Comparison of ENCODE assay signal across 21 cellular contexts in genomic region chr12:50105913-50106450, GRCh38. TPM values are rescaled to one million over a fixed set of nuclear protein-coding genes. Genes with fewer than 3 reads are reported as not detected.
A peak's percentile ranks its signal among the peaks of the same experiment; 100 is the strongest.
DNase-seq lines count a peak whose midpoint lies in the region; ATAC-seq, FAIRE-seq and TF ChIP-seq lines count a peak whose summit lies in the region.
"Had no signal": no experiment of that assay in that cellular context is flagged by ENCODE, and none has a peak within 500 bp of the region (broad histone marks: within the 10 kb centered on the region; RNA-seq: fewer than 3 reads in every experiment).

No MANE protein-coding gene starts in this region.

- WGBS in HepG2 (ENCODE audit: low lambda C conversion rate) = 95% methylated on average over 12 of the region's 12 CpGs
- WGBS in right lobe of liver (ENCODE audit: insufficient coverage, low coverage, low lambda C conversion rate, missing lambda C conversion rate) = 100% methylated on average over 1 of the region's 12 CpGs
- WGBS in sigmoid colon, 2 donors = 96% methylated on average over 12 of the region's 12 CpGs

- intact Hi-C loops in HepG2 (cut with micrococcal nuclease; ENCODE audit: unreplicated experiment) (no loop called here), right lobe of liver (cut with DNase I) (no loop called here), kidney (cut with DNase I) (no loop called here), sigmoid colon (cut with DNase I) (no loop called here), left colon (cut with DNase I, micrococcal nuclease) (no loop called here)

- H3K4me2 ChIP-seq in HepG2 (ENCODE audit: low read depth, low read length) = no peak overlapping the region
- H3K4me2 ChIP-seq: BLaER1, PC-9 had no signal

- TF ChIP-seq CTCF in HepG2 (CRISPR knock-in tag; IDR thresholded peaks at IDR 0.05) = no peak
- no peak for TF ChIP-seq CTCF in right lobe of liver (IDR thresholded peaks at IDR 0.05)
- TF ChIP-seq CTCF in kidney (IDR thresholded peaks at IDR 0.05; ENCODE audit: borderline replicate concordance, extremely low read depth, insufficient read depth) = no peak
- no peak for TF ChIP-seq CTCF in sigmoid colon (IDR thresholded peaks at IDR 0.05)

- DNase-seq in HepG2 (ENCODE audit: low spot score) (no peak), right lobe of liver (no peak), kidney (no peak), sigmoid colon (peak; percentile 27), left colon (no peak), NCI-H1436 treated with DMSO at 0.1 percent for 48 hours (lab: John Stamatoyannopoulos, UW) (no peak)
- no peak for DNase-seq in activated effector memory CD4-positive, alpha-beta T cell treated with anti-CD3 and anti-CD28 coated beads, Interleukin-2, amount 50 U/mL, for 16 hours
- DNase-seq: 8988T; CD8-positive, alpha-beta memory T cell; DMS79 treated with DMSO at 0.1 percent for 48 hours; HCEC 1CT; NCI-H1417; NCI-H2029 treated with DMSO at 0.1 percent for 48 hours; NCI-H2171 treated with DMSO at 0.1 percent for 48 hours; NCI-H774; PC-9 had no signal

- no peak for TF ChIP-seq RAD21 in HepG2 (CRISPR knock-in tag; IDR thresholded peaks at IDR 0.05)

- H3K27me3 ChIP-seq in HepG2 (ENCODE audit: control insufficient read depth in 1 of 2, insufficient read depth in 2 of 2, low read length in 2 of 2) = no peaks in the 10 kb centered on the region
- no peaks in the 10 kb centered on the region for H3K27me3 ChIP-seq in right lobe of liver
- H3K27me3 ChIP-seq in sigmoid colon = no peaks in the 10 kb centered on the region
- H3K27me3 ChIP-seq: BLaER1 had no signal

- TF ChIP-seq EP300 in HepG2 (IDR thresholded peaks at IDR 0.05; ENCODE audit: low read depth in 2 of 2, low read length in 2 of 2) (no peak), HepG2 (CRISPR knock-in tag; IDR thresholded peaks at IDR 0.05; ENCODE audit: borderline replicate concordance) (no peak), sigmoid colon (IDR thresholded peaks at IDR 0.05) (no peak)

- H3K79me2 ChIP-seq in HepG2 (ENCODE audit: insufficient read depth, low read length) = no peaks in the 10 kb centered on the region

- in situ Hi-C loops in HepG2 (cut with HindIII; ENCODE audit: extremely low pct_ligation_motif_present, low pct_unique_long_range_greater_than_20kb) = no loop called here

- H4K20me1 ChIP-seq in HepG2 (ENCODE audit: insufficient read depth, low read length) = no peaks in the 10 kb centered on the region
- H4K20me1 ChIP-seq: BLaER1 had no signal

- H3K4me3 ChIP-seq in HepG2 (replicated peaks in 1 of 3; ENCODE audit: insufficient read depth in 1 of 3, low read depth in 2 of 3, low read length in 3 of 3) (no peak overlapping the region), right lobe of liver (no peak overlapping the region), kidney (ENCODE audit: low read length in 2 of 2) (peak overlapping the region; percentile 59 to 71), sigmoid colon (no peak overlapping the region)
- H3K4me3 ChIP-seq: BLaER1, PC-9 had no signal

- H3K9me3 ChIP-seq in HepG2 (ENCODE audit: low read length) (no peaks in the 10 kb centered on the region), right lobe of liver (no peaks in the 10 kb centered on the region), kidney (ENCODE audit: control insufficient read depth in 1 of 2, low read length in 2 of 2) (no peaks in the 10 kb centered on the region), sigmoid colon (no peaks in the 10 kb centered on the region)
- H3K9me3 ChIP-seq: BLaER1 had no signal

- H3K27ac ChIP-seq in HepG2 (ENCODE audit: extremely low read length, insufficient read depth, low read length) = peak overlapping the region; percentile 73
- peak overlapping the region in 1 of 3 donors; percentile 45 for H3K27ac ChIP-seq in right lobe of liver
- H3K27ac ChIP-seq in kidney (ENCODE audit: low read depth in 2 of 2, low read length in 2 of 2) = peak overlapping the region in 1 of 2 donors; percentile 77
- H3K27ac ChIP-seq in sigmoid colon = no peak overlapping the region
- H3K27ac ChIP-seq: BLaER1, HL-60, PC-9 had no signal

- BruUV-seq in HepG2 (replicated peaks; lab: Mats Ljungman, UMichigan) = no TSS peak

- FAIRE-seq in HepG2 (lab: Jason Lieb, UNC) (no peak), kidney (lab: Jason Lieb, UNC) (no peak)
- FAIRE-seq: HTR-8/SVneo had no signal

- no peaks in the 10 kb centered on the region for H3K36me3 ChIP-seq in HepG2 (replicated peaks in 1 of 2; ENCODE audit: control insufficient read depth in 1 of 2, insufficient read depth in 2 of 2, low read length in 2 of 2)
- H3K36me3 ChIP-seq in right lobe of liver = peaks cover 0 to 10% (median 4%) of the 10 kb centered on the region in 4 donors
- H3K36me3 ChIP-seq in kidney (ENCODE audit: control insufficient read depth in 1 of 2, insufficient read depth in 2 of 2, low read length in 2 of 2) = peaks cover 0 to 6% of the 10 kb centered on the region in 2 donors
- no peaks in the 10 kb centered on the region for H3K36me3 ChIP-seq in sigmoid colon

- POLR2A ChIA-PET in HepG2 (lab: Yijun Ruan, JAX) = interaction anchor here (3.6 kb wide), 1 partner anchor 23 kb away, joined by 35 read pairs; no protein-coding TSS in a partner anchor

- ATAC-seq in HepG2 = no peak
- no peak for ATAC-seq in right lobe of liver
- no peak for ATAC-seq in HG02798 (IDR thresholded peaks at IDR 0.05; ENCODE audit: poor library complexity, unreplicated experiment)
- no peak for ATAC-seq in left colon

- CTCF ChIA-PET in HepG2 (lab: Yijun Ruan, JAX; ENCODE audit: low intra/inter-chr PET ratio, low total read pairs) = no interaction called here

- no peak overlapping the region for H3K9ac ChIP-seq in HepG2 (ENCODE audit: insufficient read depth, low read depth, low read length)
- H3K9ac ChIP-seq in kidney (ENCODE audit: low read length in 2 of 2) = no peak overlapping the region
- H3K9ac ChIP-seq: BLaER1 had no signal

- no peak overlapping the region for H2AFZ ChIP-seq in HepG2 (ENCODE audit: low read length)
- H2AFZ ChIP-seq: PC-9 had no signal

- peaks cover 90% of the 10 kb centered on the region for H3K4me1 ChIP-seq in HepG2 (ENCODE audit: insufficient read depth, low read length)
- H3K4me1 ChIP-seq in right lobe of liver = peaks cover 0 to 73% (median 28%) of the 10 kb centered on the region in 4 donors
- H3K4me1 ChIP-seq in kidney (ENCODE audit: control insufficient read depth in 1 of 2, insufficient read depth in 1 of 2, low read depth in 1 of 2, low read length in 2 of 2) = peaks cover 33 to 36% of the 10 kb centered on the region in 2 donors
- H3K4me1 ChIP-seq in sigmoid colon = peaks cover 0 to 31% (median 19%) of the 10 kb centered on the region in 4 donors

- TF ChIP-seq POLR2A in HepG2 (IDR thresholded peaks at IDR 0.05; ENCODE audit: insufficient read depth in 1 of 2, low read depth in 2 of 2, low read length in 2 of 2) = no peak
- no peak for TF ChIP-seq POLR2A in right lobe of liver (IDR thresholded peaks at IDR 0.05)
- TF ChIP-seq POLR2A in sigmoid colon (IDR thresholded peaks at IDR 0.05) = no peak

RNA-seq across cellular contexts. Expression of gene GPD1, which starts 2.2 kb away (rescaled TPM):
- total RNA-seq in HepG2 (2016; rRNA removed; fragmentation: Illumina TruSeq; extraction: Trizol) (30.6 and 38.1 TPM in 2 replicates), right lobe of liver (100 to 1,000 TPM in 3 of 6 experiments, 10 to 100 TPM in 3; 43.6 to 210 (median 110) TPM), kidney (15.1 TPM), sigmoid colon (10 to 100 TPM in 1 of 4 donors, 1 to 10 TPM in 1, under 1 TPM in 2; 0.55 to 59.6 (median 1.5) TPM), left colon (1 to 10 TPM; 1.8 to 4.3 TPM)
- total RNA-seq in HepG2 (2016; cell fraction: cytosol; rRNA removed; fragmentation: Illumina TruSeq; extraction: Trizol; ENCODE audit: low read depth) = 5.3 and 5.6 TPM in 2 replicates
- total RNA-seq in HepG2 (2016; cell fraction: insoluble cytoplasmic fraction; rRNA removed; fragmentation: Illumina TruSeq; extraction: Trizol) = 31.5 and 38.6 TPM in 2 replicates
- total RNA-seq in HepG2 (2016; cell fraction: membrane; rRNA removed; fragmentation: Illumina TruSeq; extraction: Trizol) = 8.7 and 10.6 TPM in 2 replicates
- 10.8 and 11.2 TPM in 2 replicates for total RNA-seq in HepG2 (2016; cell fraction: nucleus; rRNA removed; fragmentation: Illumina TruSeq; extraction: Trizol)
- polyA plus RNA-seq in HepG2 (2011; rRNA removed) (3.7 and 7.2 TPM in 2 replicates), kidney (ENCODE audit: insufficient read depth, low read depth, low replicate concordance) (139 TPM), sigmoid colon (10 to 100 TPM in 1 of 3 donors, 1 to 10 TPM in 2; 3.0 to 19.8 (median 3.6) TPM)
- 6.2 and 10.3 TPM in 2 replicates for polyA plus RNA-seq in HepG2 (2011; cell fraction: cytosol; rRNA removed)
- polyA plus RNA-seq in HepG2 (2011; cell fraction: nucleus; rRNA removed) = 4.8 and 7.4 TPM in 2 replicates
- 14.9 and 15.6 TPM in 2 replicates for polyA plus RNA-seq in HepG2 (2012)
- 4.0 and 4.8 TPM in 2 replicates for polyA plus RNA-seq in HepG2 (2016; cell fraction: cytosol; fragmentation: Illumina TruSeq; extraction: Trizol; ENCODE audit: low read depth)
- 25.5 and 29.7 TPM in 2 replicates for polyA plus RNA-seq in HepG2 (2016; cell fraction: insoluble cytoplasmic fraction; fragmentation: Illumina TruSeq; extraction: Trizol; ENCODE audit: low read depth)
- 6.4 and 7.3 TPM in 2 replicates for polyA plus RNA-seq in HepG2 (2016; cell fraction: membrane; fragmentation: Illumina TruSeq; extraction: Trizol; ENCODE audit: low read depth)
- polyA plus RNA-seq in HepG2 (2016; cell fraction: nucleus; fragmentation: Illumina TruSeq; extraction: Trizol; ENCODE audit: insufficient read depth, low read depth) = 14.8 and 19.3 TPM in 2 replicates
- polyA minus RNA-seq in HepG2 (2011; rRNA and poly(A)+ RNA removed; ENCODE audit: low replicate concordance) = 2.2 and 5.6 TPM in 2 replicates
- 2.0 and 3.5 TPM in 2 replicates for polyA minus RNA-seq in HepG2 (2011; cell fraction: cytosol; rRNA and poly(A)+ RNA removed)
- polyA minus RNA-seq in HepG2 (2011; cell fraction: nucleus; rRNA and poly(A)+ RNA removed) = 5.7 and 8.7 TPM in 2 replicates
- total RNA-seq: G401 had no signal
- polyA plus RNA-seq: CD8-positive, alpha-beta memory T cell had no signal

RNA-seq across cellular contexts. Expression of gene COX14, which starts 6.1 kb away (rescaled TPM):
- total RNA-seq in HepG2 (2016; rRNA removed; fragmentation: Illumina TruSeq; extraction: Trizol) (71.6 and 82.0 TPM in 2 replicates), right lobe of liver (10 to 100 TPM; 37.7 to 67.5 (median 50.6) TPM), kidney (68.2 TPM), sigmoid colon (100 to 1,000 TPM in 1 of 4 donors, 10 to 100 TPM in 3; 87.8 to 179 (median 93.8) TPM), left colon (10 to 100 TPM; 90.1 to 91.3 TPM)
- 62.2 and 107 TPM in 2 replicates for total RNA-seq in HepG2 (2016; cell fraction: cytosol; rRNA removed; fragmentation: Illumina TruSeq; extraction: Trizol; ENCODE audit: low read depth)
- total RNA-seq in HepG2 (2016; cell fraction: insoluble cytoplasmic fraction; rRNA removed; fragmentation: Illumina TruSeq; extraction: Trizol) = 70.2 and 88.8 TPM in 2 replicates
- 84.4 and 106 TPM in 2 replicates for total RNA-seq in HepG2 (2016; cell fraction: membrane; rRNA removed; fragmentation: Illumina TruSeq; extraction: Trizol)
- 18.4 and 19.5 TPM in 2 replicates for total RNA-seq in HepG2 (2016; cell fraction: nucleus; rRNA removed; fragmentation: Illumina TruSeq; extraction: Trizol)
- polyA plus RNA-seq in HepG2 (2011; rRNA removed) (53.0 and 55.0 TPM in 2 replicates), kidney (ENCODE audit: insufficient read depth, low read depth, low replicate concordance) (242 TPM), sigmoid colon (100 to 1,000 TPM; 124 to 266 (median 187) TPM)
- polyA plus RNA-seq in HepG2 (2011; cell fraction: cytosol; rRNA removed) = 64.0 and 68.8 TPM in 2 replicates
- polyA plus RNA-seq in HepG2 (2011; cell fraction: nucleus; rRNA removed) = 15.7 and 16.8 TPM in 2 replicates
- polyA plus RNA-seq in HepG2 (2012) = 30.1 and 33.7 TPM in 2 replicates
- 46.3 and 86.6 TPM in 2 replicates for polyA plus RNA-seq in HepG2 (2016; cell fraction: cytosol; fragmentation: Illumina TruSeq; extraction: Trizol; ENCODE audit: low read depth)
- polyA plus RNA-seq in HepG2 (2016; cell fraction: insoluble cytoplasmic fraction; fragmentation: Illumina TruSeq; extraction: Trizol; ENCODE audit: low read depth) = 52.0 and 58.2 TPM in 2 replicates
- 51.4 and 62.9 TPM in 2 replicates for polyA plus RNA-seq in HepG2 (2016; cell fraction: membrane; fragmentation: Illumina TruSeq; extraction: Trizol; ENCODE audit: low read depth)
- 29.1 and 31.5 TPM in 2 replicates for polyA plus RNA-seq in HepG2 (2016; cell fraction: nucleus; fragmentation: Illumina TruSeq; extraction: Trizol; ENCODE audit: insufficient read depth, low read depth)
- polyA minus RNA-seq in HepG2 (2011; rRNA and poly(A)+ RNA removed; ENCODE audit: low replicate concordance) = 27.5 and 131 TPM in 2 replicates
- 8.7 and 10.3 TPM in 2 replicates for polyA minus RNA-seq in HepG2 (2011; cell fraction: cytosol; rRNA and poly(A)+ RNA removed)
- polyA minus RNA-seq in HepG2 (2011; cell fraction: nucleus; rRNA and poly(A)+ RNA removed) = 10.3 and 10.8 TPM in 2 replicates

RNA-seq across cellular contexts. Expression of gene SMARCD1, which starts 20.8 kb away (rescaled TPM):
- total RNA-seq in HepG2 (2016; rRNA removed; fragmentation: Illumina TruSeq; extraction: Trizol) (54.6 and 64.9 TPM in 2 replicates), right lobe of liver (10 to 100 TPM; 13.3 to 35.0 (median 16.4) TPM), kidney (51.1 TPM), sigmoid colon (10 to 100 TPM; 22.4 to 64.8 (median 39.2) TPM), left colon (10 to 100 TPM; 35.5 to 41.8 TPM)
- 18.3 and 19.3 TPM in 2 replicates for total RNA-seq in HepG2 (2016; cell fraction: cytosol; rRNA removed; fragmentation: Illumina TruSeq; extraction: Trizol; ENCODE audit: low read depth)
- 53.8 and 56.6 TPM in 2 replicates for total RNA-seq in HepG2 (2016; cell fraction: insoluble cytoplasmic fraction; rRNA removed; fragmentation: Illumina TruSeq; extraction: Trizol)
- total RNA-seq in HepG2 (2016; cell fraction: membrane; rRNA removed; fragmentation: Illumina TruSeq; extraction: Trizol) = 51.5 and 52.7 TPM in 2 replicates
- 46.9 and 61.3 TPM in 2 replicates for total RNA-seq in HepG2 (2016; cell fraction: nucleus; rRNA removed; fragmentation: Illumina TruSeq; extraction: Trizol)
- polyA plus RNA-seq in HepG2 (2011; rRNA removed) (51.7 and 55.5 TPM in 2 replicates), kidney (ENCODE audit: insufficient read depth, low read depth, low replicate concordance) (21.9 TPM), sigmoid colon (10 to 100 TPM; 16.0 to 26.4 (median 24.1) TPM)
- polyA plus RNA-seq in HepG2 (2011; cell fraction: cytosol; rRNA removed) = 35.2 and 38.4 TPM in 2 replicates
- 69.3 and 71.6 TPM in 2 replicates for polyA plus RNA-seq in HepG2 (2011; cell fraction: nucleus; rRNA removed)
- 35.8 and 43.5 TPM in 2 replicates for polyA plus RNA-seq in HepG2 (2012)
- polyA plus RNA-seq in HepG2 (2016; cell fraction: cytosol; fragmentation: Illumina TruSeq; extraction: Trizol; ENCODE audit: low read depth) = 12.2 and 14.5 TPM in 2 replicates
- polyA plus RNA-seq in HepG2 (2016; cell fraction: insoluble cytoplasmic fraction; fragmentation: Illumina TruSeq; extraction: Trizol; ENCODE audit: low read depth) = 51.0 and 65.3 TPM in 2 replicates
- polyA plus RNA-seq in HepG2 (2016; cell fraction: membrane; fragmentation: Illumina TruSeq; extraction: Trizol; ENCODE audit: low read depth) = 41.4 and 44.8 TPM in 2 replicates
- 82.4 and 96.0 TPM in 2 replicates for polyA plus RNA-seq in HepG2 (2016; cell fraction: nucleus; fragmentation: Illumina TruSeq; extraction: Trizol; ENCODE audit: insufficient read depth, low read depth)
- 82.5 and 134 TPM in 2 replicates for polyA minus RNA-seq in HepG2 (2011; rRNA and poly(A)+ RNA removed; ENCODE audit: low replicate concordance)
- 41.4 and 46.1 TPM in 2 replicates for polyA minus RNA-seq in HepG2 (2011; cell fraction: cytosol; rRNA and poly(A)+ RNA removed)
- 68.1 and 69.0 TPM in 2 replicates for polyA minus RNA-seq in HepG2 (2011; cell fraction: nucleus; rRNA and poly(A)+ RNA removed)

RNA-seq across cellular contexts. Expression of gene ASIC1, which starts 48.6 kb away (rescaled TPM):
- total RNA-seq in HepG2 (2016; rRNA removed; fragmentation: Illumina TruSeq; extraction: Trizol) (0.24 and 0.44 TPM in 2 replicates), right lobe of liver (under 1 TPM in 4 of 6 experiments, not detected in 2; 0.07 to 0.19 (median 0.15) TPM), kidney (1.6 TPM), sigmoid colon (1 to 10 TPM; 3.5 to 6.9 (median 5.2) TPM), left colon (1 to 10 TPM in 1 of 2 donors, under 1 TPM in 1; 0.55 to 1.9 TPM)
- 0.26 and 0.30 TPM in 2 replicates for total RNA-seq in HepG2 (2016; cell fraction: cytosol; rRNA removed; fragmentation: Illumina TruSeq; extraction: Trizol; ENCODE audit: low read depth)
- 0.19 and 1.1 TPM in 2 replicates for total RNA-seq in HepG2 (2016; cell fraction: insoluble cytoplasmic fraction; rRNA removed; fragmentation: Illumina TruSeq; extraction: Trizol)
- 0.49 and 0.52 TPM in 2 replicates for total RNA-seq in HepG2 (2016; cell fraction: membrane; rRNA removed; fragmentation: Illumina TruSeq; extraction: Trizol)
- total RNA-seq in HepG2 (2016; cell fraction: nucleus; rRNA removed; fragmentation: Illumina TruSeq; extraction: Trizol) = 0.47 and 0.75 TPM in 2 replicates
- polyA plus RNA-seq in HepG2 (2011; rRNA removed) (1.3 and 1.5 TPM in 2 replicates), kidney (ENCODE audit: insufficient read depth, low read depth, low replicate concordance) (0.99 TPM), sigmoid colon (1 to 10 TPM in 2 of 3 donors, not detected in 1; 1.3 to 1.6 TPM)
- 0.85 and 0.98 TPM in 2 replicates for polyA plus RNA-seq in HepG2 (2011; cell fraction: cytosol; rRNA removed)
- polyA plus RNA-seq in HepG2 (2011; cell fraction: nucleus; rRNA removed) = 2.6 and 3.1 TPM in 2 replicates
- 0.56 and 0.67 TPM in 2 replicates for polyA plus RNA-seq in HepG2 (2012)
- polyA plus RNA-seq in HepG2 (2016; cell fraction: cytosol; fragmentation: Illumina TruSeq; extraction: Trizol; ENCODE audit: low read depth) = 0.34 and 0.51 TPM in 2 replicates
- polyA plus RNA-seq in HepG2 (2016; cell fraction: insoluble cytoplasmic fraction; fragmentation: Illumina TruSeq; extraction: Trizol; ENCODE audit: low read depth) = 0.59 and 0.66 TPM in 2 replicates
- polyA plus RNA-seq in HepG2 (2016; cell fraction: membrane; fragmentation: Illumina TruSeq; extraction: Trizol; ENCODE audit: low read depth) = 0.59 and 0.63 TPM in 2 replicates
- polyA plus RNA-seq in HepG2 (2016; cell fraction: nucleus; fragmentation: Illumina TruSeq; extraction: Trizol; ENCODE audit: insufficient read depth, low read depth) = 2.9 and 3.2 TPM in 2 replicates
- polyA minus RNA-seq in HepG2 (2011; rRNA and poly(A)+ RNA removed; ENCODE audit: low replicate concordance) = 2.0 and 12.2 TPM in 2 replicates
- polyA minus RNA-seq in HepG2 (2011; cell fraction: cytosol; rRNA and poly(A)+ RNA removed) = 0.40 and 0.88 TPM in 2 replicates
- polyA minus RNA-seq in HepG2 (2011; cell fraction: nucleus; rRNA and poly(A)+ RNA removed) = 0.87 and 1.3 TPM in 2 replicates

Comparison
In these comparisons a context has a peak if more than half of its experiments do, and no peak if none do; other contexts are left out.
1. H3K4me3 ChIP-seq: peak in kidney (2 of 2); none in HepG2 (0 of 3), right lobe of liver (0 of 3) and sigmoid colon (0 of 4).